1 cellular context compared by ENCODE assay signal in the genomic region with DNA sequence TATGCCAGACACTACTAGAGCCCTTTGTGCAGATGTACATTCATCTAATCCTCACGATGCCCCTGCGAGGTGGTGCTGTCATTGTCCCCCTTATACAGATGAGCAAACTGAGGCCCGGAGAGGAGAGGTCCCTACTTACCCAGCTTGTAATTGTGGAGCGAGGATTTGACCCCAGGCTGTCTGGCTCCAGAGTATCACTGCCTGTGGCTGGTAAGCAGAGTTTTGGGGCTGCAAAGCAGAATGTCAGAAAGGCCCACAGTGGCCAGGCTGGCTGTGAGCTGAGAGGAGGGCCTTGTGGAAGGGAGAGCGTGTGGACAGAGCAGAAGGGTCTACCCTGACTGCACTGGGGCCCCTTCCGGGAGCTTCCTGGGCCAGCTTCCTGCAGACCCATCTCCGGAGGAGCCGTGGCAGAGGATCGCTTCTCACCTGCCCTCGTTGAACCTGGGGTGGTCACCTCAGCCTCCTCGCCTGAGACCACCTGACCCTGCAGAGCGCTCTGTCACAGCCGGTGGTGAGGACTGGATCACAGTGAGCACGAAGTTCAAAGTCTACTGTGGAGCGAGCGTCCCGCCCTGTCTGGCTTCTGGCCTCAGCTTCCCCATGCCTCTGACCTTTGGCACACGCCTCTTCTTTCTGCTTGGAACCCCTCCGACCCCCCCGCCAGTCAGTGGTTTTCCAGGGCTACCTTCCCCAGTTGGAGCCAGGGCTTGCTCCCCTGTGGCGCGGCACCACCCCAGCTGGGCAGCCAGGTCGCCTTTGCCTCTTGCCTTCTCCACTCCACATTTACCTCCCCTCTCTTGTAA.
TF ChIP-seq lines count a peak whose summit lies in the region.

No MANE protein-coding gene starts in this region.

TF ChIP-seq in H1, 55 proteins besides CTCF, POLR2A, EP300 and RAD21 (continued from another document):
- no peak for TF ChIP-seq ATF2 (IDR thresholded peaks at IDR 0.05; ENCODE audit: low read length)
- no peak for TF ChIP-seq FOSL1 (IDR thresholded peaks at IDR 0.05; ENCODE audit: insufficient read depth, low read depth, low read length)
- no peak for TF ChIP-seq GTF2F1 (IDR thresholded peaks at IDR 0.05; ENCODE audit: borderline replicate concordance, low read depth, low read length)
- no peak for TF ChIP-seq CEBPB (IDR thresholded peaks at IDR 0.05; ENCODE audit: low read depth, low read length)
